In the genomic region with DNA sequence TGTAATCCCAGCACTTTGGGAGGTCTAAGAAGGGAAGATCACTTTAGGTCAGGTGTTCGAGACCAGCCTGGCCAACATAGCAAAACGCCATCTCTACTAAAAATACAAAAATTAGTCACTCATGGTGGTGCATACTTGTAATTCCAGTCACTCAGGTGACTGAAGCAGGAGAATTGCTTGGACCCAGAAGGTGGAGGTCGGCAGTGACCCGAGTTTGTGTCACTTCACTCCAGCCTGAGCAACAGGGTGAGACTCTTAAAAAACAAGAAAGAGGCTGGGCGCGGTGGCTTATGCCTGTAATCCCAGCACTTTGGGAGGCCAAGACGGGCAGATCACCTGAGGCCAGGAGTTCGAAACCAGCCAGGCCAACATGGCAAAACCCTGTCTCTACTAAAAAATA, we compare ENCODE assay signal across 3 cellular contexts.
A peak's percentile ranks its signal among the peaks of the same experiment; 100 is the strongest.
DNase-seq lines count a peak whose midpoint lies in the region; TF ChIP-seq lines count a peak whose summit lies in the region.
"Not testable (repeated sequence)": the region's sequence is repeated elsewhere in the genome, so short reads cannot be mapped to it uniquely, and the experiment has no call there.

No MANE protein-coding gene starts in this region.

- not testable (repeated sequence) for H3K4me2 ChIP-seq in trophoblast cell (ENCODE audit: low read length)

- H4K8ac ChIP-seq in trophoblast cell (ENCODE audit: low read depth, low read length), result not testable (repeated sequence)

- H3K79me2 ChIP-seq in trophoblast cell (ENCODE audit: control insufficient read depth, insufficient read depth, low read length, poor library complexity), result not testable (repeated sequence)

- not testable (repeated sequence) for H3K36me3 ChIP-seq in trophoblast cell (ENCODE audit: control insufficient read depth in 1 of 2, insufficient read depth in 2 of 2, low read length in 2 of 2)

- peaks cover 11 to 18% of the 10 kb centered on the region in 2 experiments for H3K4me1 ChIP-seq in trophoblast cell (ENCODE audit: control insufficient read depth in 1 of 2, insufficient read depth in 2 of 2, low read length in 2 of 2)

- peak overlapping the region; percentile 23 for H2BK120ac ChIP-seq in trophoblast cell (ENCODE audit: insufficient read depth, low read length, poor library complexity)

- H3K27ac ChIP-seq in trophoblast cell (ENCODE audit: low read depth, low read length), result not testable (repeated sequence)

- H3K36me3 Mint-ChIP-seq in progenitor cell of endocrine pancreas (ENCODE audit: insufficient read depth), result not testable (repeated sequence)

- not testable (repeated sequence) for H3K9me3 ChIP-seq in trophoblast cell (ENCODE audit: insufficient read depth, low read depth, low read length)

- H3K9me3 Mint-ChIP-seq in progenitor cell of endocrine pancreas (ENCODE audit: low read depth), result not testable (repeated sequence)

- not testable (repeated sequence) for H2BK5ac ChIP-seq in trophoblast cell (ENCODE audit: low read depth, low read length, poor library complexity)

- TF ChIP-seq CTCF in progenitor cell of endocrine pancreas (IDR thresholded peaks at IDR 0.05; ENCODE audit: unreplicated experiment), result not testable (repeated sequence)

- H3K4me1 Mint-ChIP-seq in progenitor cell of endocrine pancreas (ENCODE audit: low read depth), result not testable (repeated sequence)

- H3K4ac ChIP-seq in trophoblast cell (ENCODE audit: low read depth, low read length), result not testable (repeated sequence)

- H3K14ac ChIP-seq in trophoblast cell (ENCODE audit: low read length), result not testable (repeated sequence)

- H3K27me3 Mint-ChIP-seq in progenitor cell of endocrine pancreas, result not testable (repeated sequence)

- H3K4me3 Mint-ChIP-seq in progenitor cell of endocrine pancreas (ENCODE audit: low read depth), result not testable (repeated sequence)

- H3K79me1 ChIP-seq in trophoblast cell (ENCODE audit: low read length), result peaks cover 16% of the 10 kb centered on the region

- H2AFZ ChIP-seq in trophoblast cell (ENCODE audit: insufficient read depth, low read length, poor library complexity), result not testable (repeated sequence)

- H3K4me3 ChIP-seq in trophoblast cell (ENCODE audit: low read depth, low read length), result not testable (repeated sequence)

- not testable (repeated sequence) for H3K18ac ChIP-seq in trophoblast cell (ENCODE audit: low read length)

- H3K23ac ChIP-seq in trophoblast cell (ENCODE audit: low read length), result not testable (repeated sequence)

- peak overlapping the region; percentile 39 for H4K91ac ChIP-seq in trophoblast cell (ENCODE audit: low read depth, low read length)

- H4K12ac ChIP-seq in trophoblast cell (ENCODE audit: low read depth, low read length), result not testable (repeated sequence)

- peak; percentile 26 for DNase-seq in kidney tubule cell (ENCODE audit: low spot score)
- peak; percentile 70 to 83 for DNase-seq in trophoblast cell
- not testable (repeated sequence) for DNase-seq in progenitor cell of endocrine pancreas (ENCODE audit: low spot score, unreplicated experiment)

- H2AK5ac ChIP-seq in trophoblast cell (ENCODE audit: low read length), result not testable (repeated sequence)

- H3K9ac ChIP-seq in trophoblast cell (ENCODE audit: low read length), result not testable (repeated sequence)

- peak overlapping the region; percentile 50 for H2BK12ac ChIP-seq in trophoblast cell (ENCODE audit: low read length)

- H3K27ac Mint-ChIP-seq in progenitor cell of endocrine pancreas, result peak overlapping the region; percentile 73

- no CpG with 5 or more reads among the region's 8 CpGs for WGBS in trophoblast cell (ENCODE audit: extremely low coverage, insufficient coverage, insufficient read length)

- H3K27me3 ChIP-seq in trophoblast cell (ENCODE audit: insufficient read depth, low read length), result not testable (repeated sequence)
